In the genomic region with DNA sequence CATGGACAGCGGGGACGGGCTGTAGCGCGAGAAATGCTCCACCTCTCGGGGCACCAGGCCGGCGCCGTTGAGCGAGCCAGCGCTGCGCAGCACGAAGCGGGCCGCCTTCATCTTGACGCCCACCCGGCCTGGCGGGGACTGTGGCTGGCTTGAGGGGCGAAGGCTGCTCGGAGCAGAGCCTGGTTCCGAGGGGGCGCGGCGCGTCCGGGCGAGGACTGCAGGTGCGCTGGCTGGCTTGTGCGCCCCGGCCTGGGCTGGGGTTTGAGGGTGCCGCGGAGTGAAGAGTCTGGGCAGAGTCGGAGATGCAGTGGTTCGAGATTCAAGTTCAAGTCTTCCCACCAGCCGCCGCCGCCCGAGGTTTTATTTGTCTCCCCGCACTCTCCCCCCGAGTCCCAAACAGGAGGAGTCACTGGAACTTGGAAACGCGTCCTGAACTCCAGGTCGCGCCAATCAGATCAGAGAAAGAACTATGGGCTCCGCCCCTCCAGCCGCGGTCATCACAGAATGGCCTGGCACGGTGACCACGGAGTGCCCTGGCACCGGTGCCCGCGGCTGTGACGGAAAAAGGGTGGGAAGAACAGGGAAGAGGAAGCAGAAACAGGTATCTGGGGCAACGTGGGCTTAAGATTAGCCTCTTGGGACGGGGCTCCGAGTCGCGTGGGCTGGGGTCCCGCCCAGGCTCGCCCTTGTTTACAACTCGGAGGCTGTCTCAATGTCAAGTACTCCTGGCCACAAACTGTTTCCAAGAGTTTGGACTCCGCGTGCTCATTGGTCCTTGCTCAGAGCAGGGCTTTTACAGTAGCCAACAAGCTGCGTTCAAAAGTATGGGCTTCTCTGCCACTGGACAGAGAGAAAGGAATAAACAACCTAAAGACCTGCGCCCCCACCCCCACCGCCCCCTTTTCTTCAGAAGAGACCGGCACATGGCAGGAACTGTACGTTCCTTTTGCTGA, we compare ENCODE assay signal across 1 cellular context.
TF ChIP-seq lines count a peak whose summit lies in the region.

Gene PDK4, minus strand, starts transcription at position 334 of the 953 bp plus-strand sequence. Its CDS starts 223 bp downstream, at position 111.

TF ChIP-seq in HepG2, 621 proteins besides CTCF, POLR2A, EP300 and RAD21 (continued from another document and continues in another):
- TF ChIP-seq, protein P1, sequence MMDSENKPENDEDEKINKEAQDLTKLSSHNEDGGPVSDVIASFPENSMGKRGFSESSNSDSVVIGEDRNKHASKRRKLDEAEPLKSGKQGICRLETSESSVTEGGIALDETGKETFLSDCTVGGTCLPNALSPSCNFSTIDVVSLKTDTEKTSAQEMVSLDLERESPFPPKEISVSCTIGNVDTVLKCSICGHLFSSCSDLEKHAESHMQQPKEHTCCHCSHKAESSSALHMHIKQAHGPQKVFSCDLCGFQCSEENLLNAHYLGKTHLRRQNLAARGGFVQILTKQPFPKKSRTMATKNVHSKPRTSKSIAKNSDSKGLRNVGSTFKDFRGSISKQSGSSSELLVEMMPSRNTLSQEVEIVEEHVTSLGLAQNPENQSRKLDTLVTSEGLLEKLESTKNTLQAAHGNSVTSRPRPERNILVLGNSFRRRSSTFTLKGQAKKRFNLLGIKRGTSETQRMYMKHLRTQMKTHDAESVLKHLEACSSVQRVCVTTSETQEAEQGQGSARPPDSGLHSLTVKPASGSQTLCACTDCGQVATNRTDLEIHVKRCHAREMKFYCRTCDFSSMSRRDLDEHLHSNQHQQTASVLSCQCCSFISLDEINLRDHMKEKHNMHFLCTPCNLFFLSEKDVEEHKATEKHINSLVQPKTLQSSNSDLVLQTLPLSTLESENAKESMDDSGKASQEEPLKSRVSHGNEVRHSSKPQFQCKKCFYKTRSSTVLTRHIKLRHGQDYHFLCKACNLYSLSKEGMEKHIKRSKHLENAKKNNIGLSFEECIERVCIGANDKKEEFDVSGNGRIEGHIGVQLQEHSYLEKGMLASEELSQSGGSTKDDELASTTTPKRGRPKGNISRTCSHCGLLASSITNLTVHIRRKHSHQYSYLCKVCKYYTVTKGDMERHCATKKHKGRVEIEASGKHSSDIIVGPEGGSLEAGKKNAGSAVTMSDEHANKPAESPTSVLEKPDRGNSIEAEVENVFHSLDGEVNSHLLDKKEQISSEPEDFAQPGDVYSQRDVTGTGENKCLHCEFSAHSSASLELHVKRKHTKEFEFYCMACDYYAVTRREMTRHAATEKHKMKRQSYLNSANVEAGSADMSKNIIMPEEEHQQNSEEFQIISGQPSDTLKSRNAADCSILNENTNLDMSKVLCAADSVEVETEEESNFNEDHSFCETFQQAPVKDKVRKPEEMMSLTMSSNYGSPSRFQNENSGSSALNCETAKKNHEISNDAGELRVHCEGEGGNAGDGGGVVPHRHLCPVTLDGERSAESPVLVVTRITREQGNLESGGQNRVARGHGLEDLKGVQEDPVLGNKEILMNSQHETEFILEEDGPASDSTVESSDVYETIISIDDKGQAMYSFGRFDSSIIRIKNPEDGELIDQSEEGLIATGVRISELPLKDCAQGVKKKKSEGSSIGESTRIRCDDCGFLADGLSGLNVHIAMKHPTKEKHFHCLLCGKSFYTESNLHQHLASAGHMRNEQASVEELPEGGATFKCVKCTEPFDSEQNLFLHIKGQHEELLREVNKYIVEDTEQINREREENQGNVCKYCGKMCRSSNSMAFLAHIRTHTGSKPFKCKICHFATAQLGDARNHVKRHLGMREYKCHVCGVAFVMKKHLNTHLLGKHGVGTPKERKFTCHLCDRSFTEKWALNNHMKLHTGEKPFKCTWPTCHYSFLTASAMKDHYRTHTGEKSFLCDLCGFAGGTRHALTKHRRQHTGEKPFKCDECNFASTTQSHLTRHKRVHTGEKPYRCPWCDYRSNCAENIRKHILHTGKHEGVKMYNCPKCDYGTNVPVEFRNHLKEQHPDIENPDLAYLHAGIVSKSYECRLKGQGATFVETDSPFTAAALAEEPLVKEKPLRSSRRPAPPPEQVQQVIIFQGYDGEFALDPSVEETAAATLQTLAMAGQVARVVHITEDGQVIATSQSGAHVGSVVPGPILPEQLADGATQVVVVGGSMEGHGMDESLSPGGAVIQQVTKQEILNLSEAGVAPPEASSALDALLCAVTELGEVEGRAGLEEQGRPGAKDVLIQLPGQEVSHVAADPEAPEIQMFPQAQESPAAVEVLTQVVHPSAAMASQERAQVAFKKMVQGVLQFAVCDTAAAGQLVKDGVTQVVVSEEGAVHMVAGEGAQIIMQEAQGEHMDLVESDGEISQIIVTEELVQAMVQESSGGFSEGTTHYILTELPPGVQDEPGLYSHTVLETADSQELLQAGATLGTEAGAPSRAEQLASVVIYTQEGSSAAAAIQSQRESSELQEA (CRISPR knock-in tag; IDR thresholded peaks at IDR 0.05; ENCODE audit: not compliant biosample characterization): no peak
- TF ChIP-seq ZNF160 (CRISPR knock-in tag; IDR thresholded peaks at IDR 0.05) (no peak), GATA4 (IDR thresholded peaks at IDR 0.05; ENCODE audit: borderline replicate concordance, low read depth) (no peak), SNAPC4 (CRISPR knock-in tag; IDR thresholded peaks at IDR 0.05) (no peak), SATB2 (CRISPR knock-in tag; IDR thresholded peaks at IDR 0.05) (no peak), SKI (IDR thresholded peaks at IDR 0.05; ENCODE audit: partially characterized antibody) (peak; percentile 30), ZNF549 (CRISPR knock-in tag; IDR thresholded peaks at IDR 0.05) (no peak), CHD4 (IDR thresholded peaks at IDR 0.05; ENCODE audit: borderline replicate concordance, low read length) (no peak), SP140L (CRISPR knock-in tag; IDR thresholded peaks at IDR 0.05; ENCODE audit: borderline replicate concordance) (no peak), ZNF607 (CRISPR knock-in tag; IDR thresholded peaks at IDR 0.05; ENCODE audit: borderline replicate concordance) (no peak), EED (CRISPR knock-in tag; IDR thresholded peaks at IDR 0.05) (0 out of 2 replicates have a peak, but pooled peaks have one; percentile 49), ZNF772 (CRISPR knock-in tag; IDR thresholded peaks at IDR 0.05) (peak; percentile 78; the same call in 1 of the 2 replicates), RFX3 (CRISPR knock-in tag; IDR thresholded peaks at IDR 0.05) (no peak), SALL1 (CRISPR knock-in tag; IDR thresholded peaks at IDR 0.05) (peak; percentile 1; the same call in 1 of the 2 replicates), ZMAT3 (CRISPR knock-in tag; conservative IDR thresholded peaks at IDR 0.05) (no peak), REST (IDR thresholded peaks at IDR 0.05; ENCODE audit: borderline replicate concordance in 1 of 2, low read depth in 1 of 2, low read length in 2 of 2) (no peak), ZFX (CRISPR knock-in tag; IDR thresholded peaks at IDR 0.05; ENCODE audit: low read depth) (no peak; the same call in 1 of the 2 replicates), ARNT2 (CRISPR knock-in tag; IDR thresholded peaks at IDR 0.05; ENCODE audit: low read depth) (peak; percentile 40; the same call in 1 of the 2 replicates)
- TF ChIP-seq, protein P2, sequence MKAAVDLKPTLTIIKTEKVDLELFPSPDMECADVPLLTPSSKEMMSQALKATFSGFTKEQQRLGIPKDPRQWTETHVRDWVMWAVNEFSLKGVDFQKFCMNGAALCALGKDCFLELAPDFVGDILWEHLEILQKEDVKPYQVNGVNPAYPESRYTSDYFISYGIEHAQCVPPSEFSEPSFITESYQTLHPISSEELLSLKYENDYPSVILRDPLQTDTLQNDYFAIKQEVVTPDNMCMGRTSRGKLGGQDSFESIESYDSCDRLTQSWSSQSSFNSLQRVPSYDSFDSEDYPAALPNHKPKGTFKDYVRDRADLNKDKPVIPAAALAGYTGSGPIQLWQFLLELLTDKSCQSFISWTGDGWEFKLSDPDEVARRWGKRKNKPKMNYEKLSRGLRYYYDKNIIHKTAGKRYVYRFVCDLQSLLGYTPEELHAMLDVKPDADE (CRISPR knock-in tag; IDR thresholded peaks at IDR 0.05): no peak
- TF ChIP-seq, protein P3, sequence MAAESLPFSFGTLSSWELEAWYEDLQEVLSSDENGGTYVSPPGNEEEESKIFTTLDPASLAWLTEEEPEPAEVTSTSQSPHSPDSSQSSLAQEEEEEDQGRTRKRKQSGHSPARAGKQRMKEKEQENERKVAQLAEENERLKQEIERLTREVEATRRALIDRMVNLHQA (CRISPR knock-in tag; IDR thresholded peaks at IDR 0.05): no peak
- TF ChIP-seq, protein P4, sequence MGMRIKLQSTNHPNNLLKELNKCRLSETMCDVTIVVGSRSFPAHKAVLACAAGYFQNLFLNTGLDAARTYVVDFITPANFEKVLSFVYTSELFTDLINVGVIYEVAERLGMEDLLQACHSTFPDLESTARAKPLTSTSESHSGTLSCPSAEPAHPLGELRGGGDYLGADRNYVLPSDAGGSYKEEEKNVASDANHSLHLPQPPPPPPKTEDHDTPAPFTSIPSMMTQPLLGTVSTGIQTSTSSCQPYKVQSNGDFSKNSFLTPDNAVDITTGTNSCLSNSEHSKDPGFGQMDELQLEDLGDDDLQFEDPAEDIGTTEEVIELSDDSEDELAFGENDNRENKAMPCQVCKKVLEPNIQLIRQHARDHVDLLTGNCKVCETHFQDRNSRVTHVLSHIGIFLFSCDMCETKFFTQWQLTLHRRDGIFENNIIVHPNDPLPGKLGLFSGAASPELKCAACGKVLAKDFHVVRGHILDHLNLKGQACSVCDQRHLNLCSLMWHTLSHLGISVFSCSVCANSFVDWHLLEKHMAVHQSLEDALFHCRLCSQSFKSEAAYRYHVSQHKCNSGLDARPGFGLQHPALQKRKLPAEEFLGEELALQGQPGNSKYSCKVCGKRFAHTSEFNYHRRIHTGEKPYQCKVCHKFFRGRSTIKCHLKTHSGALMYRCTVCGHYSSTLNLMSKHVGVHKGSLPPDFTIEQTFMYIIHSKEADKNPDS (CRISPR knock-in tag; IDR thresholded peaks at IDR 0.05): no peak
